Comparison of ENCODE assay signal across 11 cellular contexts in genomic region chr4:147981305-147981704, GRCh38.
A peak's percentile ranks its signal among the peaks of the same experiment; 100 is the strongest.
DNase-seq lines count a peak whose midpoint lies in the region; ATAC-seq and TF ChIP-seq lines count a peak whose summit lies in the region.
"Had no signal": no experiment of that assay in that cellular context is flagged by ENCODE, and none has a peak within 500 bp of the region (broad histone marks: within the 10 kb centered on the region; RNA-seq: fewer than 3 reads in every experiment).

No MANE protein-coding gene starts in this region.

- TF ChIP-seq POLR2A in GM18505 (IDR thresholded peaks at IDR 0.05; ENCODE audit: borderline replicate concordance, extremely low read depth, insufficient read depth, insufficient read length), result no peak

- H3K9me3 ChIP-seq in mucosa of descending colon (no peaks in the 10 kb centered on the region), MG63 (no peaks in the 10 kb centered on the region)
- H3K9me3 ChIP-seq: tibial nerve had no signal

- no peaks in the 10 kb centered on the region for H3K4me1 ChIP-seq in mucosa of descending colon (ENCODE audit: low read depth)

- DNase-seq in fibroblast of peridontal ligament (ENCODE audit: extremely low read depth) (peak; percentile 73), Ammon's horn (ENCODE audit: low spot score) (no peak), mucosa of descending colon (no peak), MG63 (no peak)
- no peak for DNase-seq in stimulated activated CD4-positive, alpha-beta T cell treated with anti-CD3 and anti-CD28 coated beads, Interleukin-4, amount 100 ng/mL, for 24 hours
- DNase-seq: activated CD4-positive, alpha-beta T cell treated with anti-CD3 and anti-CD28 coated beads, Interleukin-2, amount 10 ng/mL, durations not matched to agents 24 days and 14 days; GDM1 had no signal

- ATAC-seq in GM18505 (IDR thresholded peaks at IDR 0.05; ENCODE audit: unreplicated experiment) (peak; percentile 92), GM21515 (IDR thresholded peaks at IDR 0.05; ENCODE audit: unreplicated experiment) (peak; percentile 86), HG03159 (IDR thresholded peaks at IDR 0.05; ENCODE audit: unreplicated experiment) (peak; percentile 92), mucosa of descending colon (no peak)

- H3K36me3 ChIP-seq in mucosa of descending colon (ENCODE audit: low read depth) (no peaks in the 10 kb centered on the region), MG63 (no peaks in the 10 kb centered on the region)

- H3K4me3 ChIP-seq in mucosa of descending colon (no peak overlapping the region), MG63 (no peak overlapping the region)
- H3K4me3 ChIP-seq: tibial nerve had no signal

- no peaks in the 10 kb centered on the region for H3K27me3 ChIP-seq in MG63
- H3K27me3 ChIP-seq: tibial nerve had no signal

- no peak for TF ChIP-seq CTCF in mucosa of descending colon (IDR thresholded peaks at IDR 0.05)

- intact Hi-C loops in mucosa of descending colon (cut with DNase I, micrococcal nuclease), result no loop called here
